In the genomic region with DNA sequence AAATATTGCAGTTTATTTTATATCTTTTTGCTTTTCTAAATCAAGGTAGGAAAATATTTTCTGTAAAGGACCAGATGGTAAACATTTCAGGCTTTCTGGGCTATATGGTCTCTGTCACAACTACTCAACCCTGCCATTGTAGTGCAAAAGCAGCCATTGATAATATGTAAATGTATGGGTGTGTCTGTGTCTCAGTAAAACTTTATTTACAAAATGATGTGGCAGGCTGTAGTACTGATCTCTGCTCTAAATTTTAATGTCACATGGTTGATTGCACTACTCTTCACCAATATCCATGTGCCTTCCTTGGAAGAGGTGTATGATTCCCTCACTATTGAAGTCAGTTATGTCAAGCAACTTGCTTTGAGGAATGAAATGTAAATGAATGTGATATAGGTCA, we compare ENCODE assay signal across 3 cellular contexts.
TF ChIP-seq lines count a peak whose summit lies in the region.

No MANE protein-coding gene starts in this region.

TF ChIP-seq in HepG2, 621 proteins besides CTCF, POLR2A, EP300 and RAD21 (continued from another document and continues in another):
- no peak for TF ChIP-seq SRSF1 (optimal IDR thresholded peaks at IDR 0.05; ENCODE audit: low read depth, low read length)
- TF ChIP-seq, protein P1, sequence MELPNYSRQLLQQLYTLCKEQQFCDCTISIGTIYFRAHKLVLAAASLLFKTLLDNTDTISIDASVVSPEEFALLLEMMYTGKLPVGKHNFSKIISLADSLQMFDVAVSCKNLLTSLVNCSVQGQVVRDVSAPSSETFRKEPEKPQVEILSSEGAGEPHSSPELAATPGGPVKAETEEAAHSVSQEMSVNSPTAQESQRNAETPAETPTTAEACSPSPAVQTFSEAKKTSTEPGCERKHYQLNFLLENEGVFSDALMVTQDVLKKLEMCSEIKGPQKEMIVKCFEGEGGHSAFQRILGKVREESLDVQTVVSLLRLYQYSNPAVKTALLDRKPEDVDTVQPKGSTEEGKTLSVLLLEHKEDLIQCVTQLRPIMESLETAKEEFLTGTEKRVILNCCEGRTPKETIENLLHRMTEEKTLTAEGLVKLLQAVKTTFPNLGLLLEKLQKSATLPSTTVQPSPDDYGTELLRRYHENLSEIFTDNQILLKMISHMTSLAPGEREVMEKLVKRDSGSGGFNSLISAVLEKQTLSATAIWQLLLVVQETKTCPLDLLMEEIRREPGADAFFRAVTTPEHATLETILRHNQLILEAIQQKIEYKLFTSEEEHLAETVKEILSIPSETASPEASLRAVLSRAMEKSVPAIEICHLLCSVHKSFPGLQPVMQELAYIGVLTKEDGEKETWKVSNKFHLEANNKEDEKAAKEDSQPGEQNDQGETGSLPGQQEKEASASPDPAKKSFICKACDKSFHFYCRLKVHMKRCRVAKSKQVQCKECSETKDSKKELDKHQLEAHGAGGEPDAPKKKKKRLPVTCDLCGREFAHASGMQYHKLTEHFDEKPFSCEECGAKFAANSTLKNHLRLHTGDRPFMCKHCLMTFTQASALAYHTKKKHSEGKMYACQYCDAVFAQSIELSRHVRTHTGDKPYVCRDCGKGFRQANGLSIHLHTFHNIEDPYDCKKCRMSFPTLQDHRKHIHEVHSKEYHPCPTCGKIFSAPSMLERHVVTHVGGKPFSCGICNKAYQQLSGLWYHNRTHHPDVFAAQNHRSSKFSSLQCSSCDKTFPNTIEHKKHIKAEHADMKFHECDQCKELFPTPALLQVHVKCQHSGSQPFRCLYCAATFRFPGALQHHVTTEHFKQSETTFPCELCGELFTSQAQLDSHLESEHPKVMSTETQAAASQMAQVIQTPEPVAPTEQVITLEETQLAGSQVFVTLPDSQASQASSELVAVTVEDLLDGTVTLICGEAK (IDR thresholded peaks at IDR 0.05), result 0 out of 2 replicates have a peak, but pooled peaks have one; percentile 10
- TF ChIP-seq, protein P1 (CRISPR knock-in tag; IDR thresholded peaks at IDR 0.05), result no peak
- TF ChIP-seq SAFB2 (CRISPR knock-in tag; IDR thresholded peaks at IDR 0.05; ENCODE audit: borderline replicate concordance, low read depth), result no peak
- TF ChIP-seq ZFP62 (CRISPR knock-in tag; IDR thresholded peaks at IDR 0.05), result no peak

TF ChIP-seq in WTC11, 78 proteins besides CTCF, POLR2A, EP300 and RAD21:
- no peak for TF ChIP-seq ZNF425 (CRISPR knock-in tag; conservative IDR thresholded peaks at IDR 0.05)
- TF ChIP-seq, protein P2, sequence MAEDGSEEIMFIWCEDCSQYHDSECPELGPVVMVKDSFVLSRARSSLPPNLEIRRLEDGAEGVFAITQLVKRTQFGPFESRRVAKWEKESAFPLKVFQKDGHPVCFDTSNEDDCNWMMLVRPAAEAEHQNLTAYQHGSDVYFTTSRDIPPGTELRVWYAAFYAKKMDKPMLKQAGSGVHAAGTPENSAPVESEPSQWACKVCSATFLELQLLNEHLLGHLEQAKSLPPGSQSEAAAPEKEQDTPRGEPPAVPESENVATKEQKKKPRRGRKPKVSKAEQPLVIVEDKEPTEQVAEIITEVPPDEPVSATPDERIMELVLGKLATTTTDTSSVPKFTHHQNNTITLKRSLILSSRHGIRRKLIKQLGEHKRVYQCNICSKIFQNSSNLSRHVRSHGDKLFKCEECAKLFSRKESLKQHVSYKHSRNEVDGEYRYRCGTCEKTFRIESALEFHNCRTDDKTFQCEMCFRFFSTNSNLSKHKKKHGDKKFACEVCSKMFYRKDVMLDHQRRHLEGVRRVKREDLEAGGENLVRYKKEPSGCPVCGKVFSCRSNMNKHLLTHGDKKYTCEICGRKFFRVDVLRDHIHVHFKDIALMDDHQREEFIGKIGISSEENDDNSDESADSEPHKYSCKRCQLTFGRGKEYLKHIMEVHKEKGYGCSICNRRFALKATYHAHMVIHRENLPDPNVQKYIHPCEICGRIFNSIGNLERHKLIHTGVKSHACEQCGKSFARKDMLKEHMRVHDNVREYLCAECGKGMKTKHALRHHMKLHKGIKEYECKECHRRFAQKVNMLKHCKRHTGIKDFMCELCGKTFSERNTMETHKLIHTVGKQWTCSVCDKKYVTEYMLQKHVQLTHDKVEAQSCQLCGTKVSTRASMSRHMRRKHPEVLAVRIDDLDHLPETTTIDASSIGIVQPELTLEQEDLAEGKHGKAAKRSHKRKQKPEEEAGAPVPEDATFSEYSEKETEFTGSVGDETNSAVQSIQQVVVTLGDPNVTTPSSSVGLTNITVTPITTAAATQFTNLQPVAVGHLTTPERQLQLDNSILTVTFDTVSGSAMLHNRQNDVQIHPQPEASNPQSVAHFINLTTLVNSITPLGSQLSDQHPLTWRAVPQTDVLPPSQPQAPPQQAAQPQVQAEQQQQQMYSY (CRISPR knock-in tag; IDR thresholded peaks at IDR 0.05), result no peak
- TF ChIP-seq RORB (CRISPR knock-in tag; IDR thresholded peaks at IDR 0.05), result no peak
- no peak for TF ChIP-seq SMAD4 (CRISPR knock-in tag; IDR thresholded peaks at IDR 0.05)
- TF ChIP-seq KAT7 (CRISPR knock-in tag; IDR thresholded peaks at IDR 0.05; ENCODE audit: borderline replicate concordance), result no peak
- TF ChIP-seq GTF2I (CRISPR knock-in tag; conservative IDR thresholded peaks at IDR 0.05), result no peak
- no peak for TF ChIP-seq E2F5 (CRISPR knock-in tag; IDR thresholded peaks at IDR 0.05)
TF ChIP-seq in WTC11: peak in this region for 0.

TF ChIP-seq in K562, 482 proteins besides CTCF, POLR2A, EP300 and RAD21 (continued from another document):
- TF ChIP-seq, protein P1 (IDR thresholded peaks at IDR 0.05), result peak; percentile 81
- TF ChIP-seq, protein P1 (CRISPR knock-in tag; IDR thresholded peaks at IDR 0.05), result peak; percentile 67; the same call in 1 of the 2 replicates
- no peak for TF ChIP-seq ZFP36 (IDR thresholded peaks at IDR 0.05; ENCODE audit: low read depth, low read length, partially characterized antibody)
